Comparison of ENCODE assay signal across 12 cellular contexts in the genomic region with DNA sequence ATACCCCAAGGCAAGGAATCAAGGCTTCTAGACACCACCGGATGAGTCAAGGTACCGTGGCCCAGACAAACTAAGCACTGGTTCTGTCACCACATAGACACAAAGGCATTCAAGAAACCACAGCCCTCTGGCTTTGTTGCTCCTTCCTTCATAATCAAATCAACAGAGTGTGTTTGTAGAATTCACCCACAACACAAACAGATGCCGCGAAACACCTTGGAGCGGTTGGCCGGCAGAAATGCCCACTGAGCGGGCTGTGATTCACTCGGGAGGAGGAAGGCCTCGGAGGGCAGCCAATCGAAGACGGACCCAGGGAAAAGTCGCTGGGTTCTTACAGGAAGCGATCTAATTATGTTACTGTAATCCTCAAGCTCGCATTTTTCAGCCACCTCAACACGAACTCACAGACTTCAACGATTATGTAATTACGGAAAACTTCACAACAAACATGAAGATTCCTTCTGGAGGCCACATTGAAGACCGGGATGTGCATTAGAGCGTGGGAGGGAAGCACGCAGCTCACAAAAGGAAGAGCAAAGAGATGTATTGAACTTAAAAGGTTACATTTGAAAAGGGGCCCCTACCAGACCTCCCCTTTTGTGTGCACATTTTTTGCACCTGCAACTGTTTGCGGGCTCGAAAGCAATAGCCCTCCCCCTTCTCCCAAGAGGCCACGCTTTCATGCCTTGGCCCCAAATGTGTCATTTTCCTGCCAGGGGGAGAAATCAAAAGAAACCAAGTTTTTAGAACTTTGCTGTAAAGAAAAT.
DNase-seq lines count a peak whose midpoint lies in the region; ATAC-seq and TF ChIP-seq lines count a peak whose summit lies in the region.
"Had no signal": no experiment of that assay in that cellular context is flagged by ENCODE, and none has a peak within 500 bp of the region (broad histone marks: within the 10 kb centered on the region; RNA-seq: fewer than 3 reads in every experiment).

No MANE protein-coding gene starts in this region.

- H3K9me2 ChIP-seq in OCI-LY7 (ENCODE audit: insufficient read depth, low read length): no peaks in the 10 kb centered on the region

- TF ChIP-seq CTCF in OCI-LY7 (conservative IDR thresholded peaks at IDR 0.05; ENCODE audit: low read length): no peak
- TF ChIP-seq CTCF in GM13977 (IDR thresholded peaks at IDR 0.05; ENCODE audit: extremely low read depth, insufficient read depth, missing control alignments): no peak
- TF ChIP-seq CTCF in type B pancreatic cell (conservative IDR thresholded peaks at IDR 0.05): no peak

- no peaks in the 10 kb centered on the region for H3K9me3 Mint-ChIP-seq in activated naive CD8-positive, alpha-beta T cell (ENCODE audit: low read depth)
- H3K9me3 Mint-ChIP-seq in naive thymus-derived CD8-positive, alpha-beta T cell: no peaks in the 10 kb centered on the region
- peaks cover 7% of the 10 kb centered on the region for H3K9me3 Mint-ChIP-seq in type B pancreatic cell

- H3K27ac ChIP-seq in OCI-LY7 (ENCODE audit: low read depth, low read length, poor library complexity, severe bottlenecking): no peak overlapping the region
- H3K27ac ChIP-seq: cardiac muscle cell had no signal

- peak overlapping the region; percentile 75 for H3K4me3 Mint-ChIP-seq in activated naive CD8-positive, alpha-beta T cell
- peak overlapping the region; percentile 65 to 90 (median 82) for H3K4me3 Mint-ChIP-seq in naive thymus-derived CD8-positive, alpha-beta T cell
- no peak overlapping the region for H3K4me3 Mint-ChIP-seq in type B pancreatic cell

- peaks cover 27% of the 10 kb centered on the region for H3K4me1 Mint-ChIP-seq in activated naive CD8-positive, alpha-beta T cell (ENCODE audit: low read depth)
- H3K4me1 Mint-ChIP-seq in naive thymus-derived CD8-positive, alpha-beta T cell: peaks cover 7 to 28% (median 27%) of the 10 kb centered on the region in 4 donors
- no peaks in the 10 kb centered on the region for H3K4me1 Mint-ChIP-seq in type B pancreatic cell (ENCODE audit: unreplicated experiment)

- H3K4me1 ChIP-seq in OCI-LY7 (ENCODE audit: insufficient read depth, low read length, poor library complexity, severe bottlenecking): peaks cover 22% of the 10 kb centered on the region

- CTCF ChIA-PET in OCI-LY7 (lab: Charles Lee; ENCODE audit: unreplicated experiment): no interaction called here

- no peaks in the 10 kb centered on the region for H3K9me3 ChIP-seq in OCI-LY7 (ENCODE audit: low read length)

- in situ Hi-C loops in GM13977 (cut with MboI; ENCODE audit: low pct_unique_long_range_greater_than_20kb, low sequenced_read_pairs, unreplicated experiment): no loop called here

- H3K27me3 Mint-ChIP-seq in activated naive CD8-positive, alpha-beta T cell: no peaks in the 10 kb centered on the region
- peaks cover 0 to 7% (median 0%) of the 10 kb centered on the region in 5 donors for H3K27me3 Mint-ChIP-seq in naive thymus-derived CD8-positive, alpha-beta T cell
- H3K27me3 Mint-ChIP-seq in type B pancreatic cell: no peaks in the 10 kb centered on the region

- H3K27ac Mint-ChIP-seq in activated naive CD8-positive, alpha-beta T cell: no peak overlapping the region
- H3K27ac Mint-ChIP-seq in naive thymus-derived CD8-positive, alpha-beta T cell: peak overlapping the region; percentile 49 to 94 (median 88)
- no peak overlapping the region for H3K27ac Mint-ChIP-seq in type B pancreatic cell

- POLR2A ChIA-PET in OCI-LY7 (lab: Charles Lee): interaction anchor here (0.7 to 1.3 kb wide), 3 partner anchors 12 to 692 kb away, joined by 3 to 9 read pairs (median 3); no protein-coding TSS in a partner anchor
- POLR2A ChIA-PET in naive thymus-derived CD8-positive, alpha-beta T cell (lab: Charles Lee): no interaction called here

- intact Hi-C loops in OCI-LY7 (cut with micrococcal nuclease; ENCODE audit: unreplicated experiment): no loop called here

- no TSS peak for BruUV-seq in OCI-LY7 (replicated peaks; lab: Mats Ljungman, UMichigan)

- H3K4me2 ChIP-seq in OCI-LY7 (ENCODE audit: low read length): peak overlapping the region; percentile 16; the same call in 1 of the 2 replicates

- peak; percentile 65 to 75 for ATAC-seq in naive thymus-derived CD8-positive, alpha-beta T cell
- ATAC-seq: HCT116 had no signal

- H3K79me2 ChIP-seq in OCI-LY7 (ENCODE audit: insufficient read depth, low read depth, low read length): no peaks in the 10 kb centered on the region

- no peak overlapping the region for H3K4me3 ChIP-seq in OCI-LY7 (ENCODE audit: low read depth, low read length, poor library complexity, severe bottlenecking)
- H3K4me3 ChIP-seq: cardiac muscle cell had no signal

- H2AFZ ChIP-seq in OCI-LY7 (ENCODE audit: low read length): peak overlapping the region; percentile 23; the same call in 1 of the 2 replicates

- H4K20me1 ChIP-seq in OCI-LY7 (ENCODE audit: insufficient read depth, low read length): no peaks in the 10 kb centered on the region

- no peaks in the 10 kb centered on the region for H3K36me3 Mint-ChIP-seq in activated naive CD8-positive, alpha-beta T cell
- no peaks in the 10 kb centered on the region for H3K36me3 Mint-ChIP-seq in naive thymus-derived CD8-positive, alpha-beta T cell
- H3K36me3 Mint-ChIP-seq in type B pancreatic cell: no peaks in the 10 kb centered on the region

- H3K36me3 ChIP-seq in OCI-LY7 (ENCODE audit: insufficient read depth, low read length): no peaks in the 10 kb centered on the region
- H3K36me3 ChIP-seq: cardiac muscle cell had no signal

- DNase-seq in ELF-1 (ENCODE audit: low read depth, low spot score): peak; percentile 23
- peak; percentile 20 for DNase-seq in OCI-LY7 (ENCODE audit: low spot score)
- DNase-seq in naive thymus-derived CD8-positive, alpha-beta T cell: peak in 3 of 10 donors; percentile 8 to 36 (median 15)
- DNase-seq in GM13977 (ENCODE audit: low spot score): no peak
- no peak for DNase-seq in type B pancreatic cell (ENCODE audit: extremely low spot score, unreplicated experiment)
- no peak for DNase-seq in OCI-M1 (lab: John Stamatoyannopoulos, UW)
- DNase-seq: activated CD4-positive, CD25-positive, alpha-beta regulatory T cell; NCI-H1694; stimulated activated CD8-positive, alpha-beta memory T cell treated with anti-CD3 and anti-CD28 coated beads, Interleukin-4, amount 100 ng/mL, for 48 hours had no signal

Comparison
In these comparisons a context has a peak if more than half of its experiments do, and no peak if none do; other contexts are left out.
1. DNase-seq: peak in ELF-1 (single experiment) and OCI-LY7 (single experiment); none in GM13977 (single experiment), type B pancreatic cell (single experiment) and OCI-M1 (single experiment).
2. H3K27ac Mint-ChIP-seq: peak in naive thymus-derived CD8-positive, alpha-beta T cell (10 of 10); none in activated naive CD8-positive, alpha-beta T cell (single experiment) and type B pancreatic cell (single experiment).